20 cellular contexts compared by ENCODE assay signal in the genomic region with DNA sequence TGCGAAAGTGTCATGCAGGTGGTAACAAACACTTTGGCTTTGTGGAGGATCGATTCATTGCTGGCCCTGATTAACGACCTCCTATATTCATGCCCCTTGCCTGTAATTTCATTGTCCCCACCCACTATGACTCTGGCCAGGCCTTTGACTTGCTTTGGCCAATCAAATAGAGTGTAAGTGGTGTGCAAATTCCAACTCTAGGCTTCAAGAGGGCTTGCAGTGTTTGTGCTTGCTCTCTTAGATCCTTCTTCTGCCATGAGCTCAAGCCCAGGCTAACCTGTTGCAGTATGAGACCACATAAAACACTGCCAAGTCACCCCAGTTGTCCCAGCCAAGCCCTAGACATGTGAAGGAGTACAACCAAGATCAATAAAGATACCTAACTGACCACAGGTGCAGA. TPM values are rescaled to one million over a fixed set of nuclear protein-coding genes. Genes with fewer than 3 reads are reported as not detected.
DNase-seq lines count a peak whose midpoint lies in the region; ATAC-seq and TF ChIP-seq lines count a peak whose summit lies in the region.
"Had no signal": no experiment of that assay in that cellular context is flagged by ENCODE, and none has a peak within 500 bp of the region (broad histone marks: within the 10 kb centered on the region; RNA-seq: fewer than 3 reads in every experiment).

No MANE protein-coding gene starts in this region.

- H3K4me1 ChIP-seq in GM23338 (ENCODE audit: insufficient read depth), result no peaks in the 10 kb centered on the region
- H3K4me1 ChIP-seq in IMR-90 (ENCODE audit: control insufficient read depth, insufficient read depth, low read length), result peaks cover 13% of the 10 kb centered on the region
- H3K4me1 ChIP-seq in left lung, result no peaks in the 10 kb centered on the region
- no peaks in the 10 kb centered on the region for H3K4me1 ChIP-seq in upper lobe of right lung

- ATAC-seq in GM23338 (no peak), IMR-90 (ENCODE audit: low read depth) (no peak), left lung (peak; percentile 88), upper lobe of right lung (peak; percentile 83)
- ATAC-seq: A549, HCT116 had no signal

- POLR2A ChIA-PET in IMR-90 (lab: Charles Lee; ENCODE audit: unreplicated experiment), result no interaction called here

- H3K9me1 ChIP-seq in IMR-90 (ENCODE audit: insufficient read depth, low read length), result peaks cover 5% of the 10 kb centered on the region

- intact Hi-C loops in IMR-90 (cut with micrococcal nuclease) (no loop called here), left lung (cut with DNase I) (no loop called here), upper lobe of right lung (cut with DNase I) (no loop called here)

- CTCF ChIA-PET in IMR-90 (lab: Yijun Ruan, JAX), result no interaction called here

- H4K91ac ChIP-seq in IMR-90 (ENCODE audit: insufficient read depth, low read depth, low read length), result 0 out of 2 replicates have a peak overlapping the region, but pooled peaks have one; percentile 39

- TF ChIP-seq RAD21 in IMR-90 (IDR thresholded peaks at IDR 0.05; ENCODE audit: low read length), result no peak

- peaks cover 3% of the 10 kb centered on the region for H3K27me3 Mint-ChIP-seq in GM23338 (ENCODE audit: insufficient read depth, low read depth, poor library complexity)

- TF ChIP-seq POLR2A in IMR-90 (IDR thresholded peaks at IDR 0.05; ENCODE audit: low read depth, low read length), result no peak

- peak overlapping the region; percentile 55 for H2BK5ac ChIP-seq in IMR-90 (ENCODE audit: low read depth, low read length, poor library complexity, severe bottlenecking)

- H3F3A ChIP-seq in GM23338 (replicated peaks; ENCODE audit: low read depth), result no peaks in the 10 kb centered on the region

- no peak for TF ChIP-seq CTCF in GM23338 (conservative IDR thresholded peaks at IDR 0.05; ENCODE audit: low read depth in 2 of 2)
- TF ChIP-seq CTCF in IMR-90 (conservative IDR thresholded peaks at IDR 0.05; ENCODE audit: low read depth, low read length), result no peak
- no peak for TF ChIP-seq CTCF in left lung (IDR thresholded peaks at IDR 0.05)
- TF ChIP-seq CTCF in upper lobe of right lung (IDR thresholded peaks at IDR 0.05), result no peak

- no peak overlapping the region for H3K9ac ChIP-seq in IMR-90 (ENCODE audit: low read depth, low read length)
- H3K9ac ChIP-seq: GM23248 had no signal

- H3K27ac ChIP-seq in GM23338 (ENCODE audit: low read depth) (no peak overlapping the region), IMR-90 (ENCODE audit: insufficient read depth, low read length) (no peak overlapping the region), left lung (no peak overlapping the region), upper lobe of right lung (no peak overlapping the region)
- H3K27ac ChIP-seq: A549, GM23248 had no signal

- H3K4ac ChIP-seq in IMR-90 (ENCODE audit: low read depth, low read length), result peak overlapping the region; percentile 62

- DNase-seq in GM23338 (ENCODE audit: low spot score) (no peak), IMR-90 (no peak), left lung (no peak), upper lobe of right lung (no peak), SKM-1 treated with dmso at 0.1 percent for 144 hours (lab: John Stamatoyannopoulos, UW; ENCODE audit: unreplicated experiment) (no peak), germinal center (ENCODE audit: low spot score) (no peak)
- no peak for DNase-seq in stimulated activated CD4-positive, alpha-beta T cell treated with anti-CD3 and anti-CD28 coated beads, Interleukin-1b, Interleukin-23, amount 100 ng/mL, for 48 hours
- DNase-seq: 8988T; ACHN; C1 segment of cervical spinal cord; Calu3; CD4-positive, alpha-beta memory T cell; COR-L47; DMS53; DMS79 treated with DMSO at 0.1 percent for 48 hours; GF-D8; GM23248; H9 had no signal

- H2AFZ ChIP-seq in GM23338, result peak overlapping the region; percentile 43; the same call in 1 of the 2 replicates
- peak overlapping the region; percentile 44 for H2AFZ ChIP-seq in IMR-90 (replicated peaks; ENCODE audit: low read length, poor library complexity)
- H2AFZ ChIP-seq: GM23248 had no signal

- in situ Hi-C loops in IMR-90 (cut with MboI; ENCODE audit: low sequenced_read_pairs), result no loop called here

- no TSS peak for BruUV-seq in IMR-90 (replicated peaks; lab: Mats Ljungman, UMichigan)

- no peaks in the 10 kb centered on the region for H3K79me2 ChIP-seq in GM23338 (replicated peaks; ENCODE audit: insufficient read depth)

- H3K27ac Mint-ChIP-seq in GM23338, result no peak overlapping the region
- H3K27ac Mint-ChIP-seq: CD4-positive, alpha-beta memory T cell; H9 had no signal

- H3K9me3 ChIP-seq in IMR-90 (ENCODE audit: control insufficient read depth, insufficient read depth, low read length), result no peaks in the 10 kb centered on the region
- peaks cover 0 to 1% of the 10 kb centered on the region in 2 donors for H3K9me3 ChIP-seq in left lung
- H3K9me3 ChIP-seq in upper lobe of right lung, result no peaks in the 10 kb centered on the region
- H3K9me3 ChIP-seq: A549 had no signal

- H2BK15ac ChIP-seq in IMR-90 (ENCODE audit: low read depth, low read length), result 0 out of 3 replicates have a peak overlapping the region, but pooled peaks have one; percentile 30

- H4K20me1 ChIP-seq in GM23338 (replicated peaks; ENCODE audit: insufficient read depth), result no peaks in the 10 kb centered on the region
- H4K20me1 ChIP-seq in IMR-90 (ENCODE audit: insufficient read depth, low read length), result no peaks in the 10 kb centered on the region

- H3K4me3 Mint-ChIP-seq in GM23338, result no peak overlapping the region
- H3K4me3 Mint-ChIP-seq: CD4-positive, alpha-beta memory T cell; H9 had no signal

- no peaks in the 10 kb centered on the region; a peak in 1 of 4 replicates for H3K79me1 ChIP-seq in IMR-90 (ENCODE audit: low read depth in 1 of 2, low read length in 2 of 2)

- H2BK20ac ChIP-seq in IMR-90 (ENCODE audit: low read depth, low read length), result peak overlapping the region; percentile 48; the same call in 1 of the 2 replicates

- no peak overlapping the region for H4K8ac ChIP-seq in IMR-90 (ENCODE audit: low read depth in 2 of 2, low read length in 2 of 2)

- no peak overlapping the region for H3K23ac ChIP-seq in IMR-90 (ENCODE audit: low read depth, low read length)

- H2AK9ac ChIP-seq in IMR-90 (replicated peaks; ENCODE audit: low read depth, low read length, poor library complexity), result no peak overlapping the region

- H3K4me3 ChIP-seq in GM23338, result no peak overlapping the region
- H3K4me3 ChIP-seq in IMR-90 (ENCODE audit: insufficient read depth, low read depth, low read length), result no peak overlapping the region
- H3K4me3 ChIP-seq in left lung, result no peak overlapping the region
- no peak overlapping the region for H3K4me3 ChIP-seq in upper lobe of right lung
- H3K4me3 ChIP-seq: A549, GM23248 had no signal

- H3K27me3 ChIP-seq in GM23338 (ENCODE audit: insufficient read depth) (no peaks in the 10 kb centered on the region), IMR-90 (ENCODE audit: control insufficient read depth, insufficient read depth, low read length) (no peaks in the 10 kb centered on the region; the same call in 1 of the 2 replicates), left lung (no peaks in the 10 kb centered on the region), upper lobe of right lung (no peaks in the 10 kb centered on the region)

- H3K9me2 ChIP-seq in GM23338 (ENCODE audit: insufficient read depth), result peaks cover 13% of the 10 kb centered on the region

- no peaks in the 10 kb centered on the region; the same call in 2 of the 3 replicates for H3K4me1 Mint-ChIP-seq in GM23338
- H3K4me1 Mint-ChIP-seq: H9 had no signal

- no peak overlapping the region for H3K56ac ChIP-seq in IMR-90 (ENCODE audit: extremely low read depth, insufficient read depth, low read length)

- WGBS in IMR-90 (ENCODE audit: extremely low coverage in 2 of 2, insufficient read length in 1 of 2), 2 experiments, result no CpG with 5 or more reads among the region's 3 CpGs

- H3K14ac ChIP-seq in IMR-90 (replicated peaks; ENCODE audit: low read depth, low read length), result no peak overlapping the region

- dilution Hi-C loops in IMR-90 (cut with HindIII; ENCODE audit: low sequenced_read_pairs, unreplicated experiment), result no loop called here

- peak overlapping the region; percentile 54 for H2AK5ac ChIP-seq in IMR-90 (ENCODE audit: low read depth, low read length)

- no peaks in the 10 kb centered on the region for H3K36me3 ChIP-seq in GM23338 (ENCODE audit: insufficient read depth)
- no peaks in the 10 kb centered on the region for H3K36me3 ChIP-seq in IMR-90 (ENCODE audit: control insufficient read depth, insufficient read depth, low read length)
- H3K36me3 ChIP-seq in left lung, result no peaks in the 10 kb centered on the region
- no peaks in the 10 kb centered on the region for H3K36me3 ChIP-seq in upper lobe of right lung

- H3K4me2 ChIP-seq in GM23338, result no peak overlapping the region
- H3K4me2 ChIP-seq in IMR-90 (ENCODE audit: low read depth, low read length), result no peak overlapping the region
- H3K4me2 ChIP-seq: A549 had no signal

- no peak overlapping the region for H4K5ac ChIP-seq in IMR-90 (ENCODE audit: low read depth, low read length)

- H2BK120ac ChIP-seq in IMR-90 (ENCODE audit: low read depth, low read length), result peak overlapping the region; percentile 57; the same call in 1 of the 2 replicates

- H3K36me3 Mint-ChIP-seq in GM23338 (ENCODE audit: low read depth), result no peaks in the 10 kb centered on the region
- H3K36me3 Mint-ChIP-seq: CD4-positive, alpha-beta memory T cell had no signal

- H3K9me3 Mint-ChIP-seq in GM23338, result no peaks in the 10 kb centered on the region; the same call in 2 of the 3 replicates
- H3K9me3 Mint-ChIP-seq: H9 had no signal

- H3K18ac ChIP-seq in IMR-90 (ENCODE audit: low read depth, low read length), result no peak overlapping the region; the same call in 1 of the 2 replicates

TF ChIP-seq in GM23338, 12 proteins besides CTCF, POLR2A, EP300 and RAD21 (continues in another document):
- TF ChIP-seq ZNF114 (CRISPR knock-in tag; IDR thresholded peaks at IDR 0.05), result no peak

TF ChIP-seq in IMR-90, 13 proteins besides CTCF, POLR2A, EP300 and RAD21 (continues in another document):
- no peak for TF ChIP-seq SMC3 (IDR thresholded peaks at IDR 0.05; ENCODE audit: low read depth, low read length)
- TF ChIP-seq ELK1 (IDR thresholded peaks at IDR 0.05; ENCODE audit: borderline replicate concordance, low read depth, low read length), result no peak

RNA-seq across cellular contexts. Expression of gene RCN1, which starts 48.0 kb away (rescaled TPM):
- total RNA-seq in GM23338 (2014; rRNA removed; shearing (Covaris generic)), result 139 and 140 TPM in 2 replicates
- polyA plus RNA-seq in GM23338 (2016; fragmentation: Nextera tagmentation; extraction: Ambion mirVana) (104 and 107 TPM in 2 replicates), IMR-90 (2012; rRNA removed) (171 and 193 TPM in 2 replicates)
- total RNA-seq in IMR-90 (2012; rRNA removed) (129 and 231 TPM in 2 replicates), left lung (100 to 1,000 TPM in 1 of 2 donors, 10 to 100 TPM in 1; 99.7 to 132 TPM), upper lobe of right lung (86.8 TPM)
- polyA plus RNA-seq in IMR-90 (2012; cell fraction: cytosol; rRNA removed), result 78.4 and 90.6 TPM in 2 replicates
- 40.8 and 127 TPM in 2 replicates for polyA plus RNA-seq in IMR-90 (2012; cell fraction: nucleus; rRNA removed; ENCODE audit: low replicate concordance)

Comparison
In these comparisons a context has a peak if more than half of its experiments do, and no peak if none do; other contexts are left out.
1. ATAC-seq: peak in left lung (single experiment) and upper lobe of right lung (single experiment); none in GM23338 (single experiment) and IMR-90 (single experiment).